27 cellular contexts compared by ENCODE assay signal in the genomic region with DNA sequence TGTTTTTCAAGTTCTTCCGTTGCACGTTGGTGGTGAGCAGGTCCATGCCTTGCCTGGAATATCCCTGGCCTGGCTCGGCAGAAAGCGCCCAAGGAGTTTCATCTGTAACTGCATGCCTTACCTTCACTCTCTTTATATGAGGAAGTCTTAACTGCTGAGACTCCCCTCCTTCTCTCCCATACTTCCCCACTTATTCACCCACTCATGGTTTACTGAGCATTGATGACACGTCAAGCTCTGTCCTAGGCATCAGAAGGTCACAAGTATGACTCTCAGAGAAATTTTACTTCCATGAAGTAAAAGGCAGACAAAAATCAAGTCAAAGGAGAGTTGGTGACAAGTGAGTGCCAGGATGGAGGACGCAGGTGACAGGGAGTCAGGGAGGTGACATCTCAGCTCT.
"Had no signal": no experiment of that assay in that cellular context is flagged by ENCODE, and none has a peak within 500 bp of the region (broad histone marks: within the 10 kb centered on the region; RNA-seq: fewer than 3 reads in every experiment).

No MANE protein-coding gene starts in this region.

- H3K36me3 ChIP-seq: lower lobe of right lung, thyroid gland, transverse colon had no signal

- H2AFZ ChIP-seq: parathyroid adenoma had no signal

- ATAC-seq: left colon; left lung; lower lobe of right lung; naive thymus-derived CD8-positive, alpha-beta T cell; right cardiac atrium; sciatic nerve; stimulated activated naive CD8-positive, alpha-beta T cell treated with anti-CD3 and anti-CD28 coated beads, Interleukin-15, Interleukin-2, amounts not matched to agents 100 U/mL and 50 U/mL, for 24 hours had no signal

- DNase-seq: hippocampal formation; kidney glomerular epithelial cell; left colon; left lung; lower lobe of right lung; mammary epithelial cell; mesenchymal stem cell; naive thymus-derived CD8-positive, alpha-beta T cell; nucleus accumbens; retina; right cardiac atrium; stimulated activated CD4-positive, alpha-beta T cell treated with anti-CD3 and anti-CD28 coated beads, Interleukin-12 subunit alpha, Interleukin-12 subunit beta, amount 100 ng/mL, for 4 hours; stimulated activated CD4-positive, alpha-beta T cell treated with anti-CD3 and anti-CD28 coated beads, Interleukin-15, amount 100 ng/mL, for 24 hours; stimulated activated CD4-positive, alpha-beta T cell treated with anti-CD3 and anti-CD28 coated beads, Interleukin-2, amount 100 ng/mL, for 24 hours; stimulated activated CD4-positive, alpha-beta T cell treated with anti-CD3 and anti-CD28 coated beads, Interleukin-4, amount 100 ng/mL, for 1 hour; stimulated activated naive B cell treated with anti-CD40 and anti-IgM and Interleukin-4, amounts not matched to agents 10 μg/mL and 1 μg/mL and 100 μg/mL, for 72 hours; stimulated activated naive CD8-positive, alpha-beta T cell treated with anti-CD3 and anti-CD28 coated beads, Interleukin-15, Interleukin-2, amounts not matched to agents 100 U/mL and 50 U/mL, for 24 hours; stomach; testis; thyroid gland; transverse colon; upper lobe of left lung had no signal

- FAIRE-seq: keratinocyte, urothelium cell line had no signal

- H3K27me3 ChIP-seq: left lung, stomach, testis, thyroid gland, transverse colon, upper lobe of left lung had no signal

- H3K9me3 ChIP-seq: left lung, lower lobe of right lung, stomach, testis, thyroid gland, transverse colon, upper lobe of left lung had no signal

- H3K4me3 ChIP-seq: left lung, lower lobe of right lung, skin epidermis, stomach, testis, thyroid gland, transverse colon, upper lobe of left lung had no signal

- H3K27ac ChIP-seq: left lung, lower lobe of right lung, parathyroid adenoma, skin epidermis, stomach, thyroid gland, transverse colon, upper lobe of left lung had no signal

- H3K4me1 ChIP-seq: left lung, lower lobe of right lung, parathyroid adenoma, thyroid gland had no signal
